Comparison of ENCODE assay signal across 8 cellular contexts in the genomic region with DNA sequence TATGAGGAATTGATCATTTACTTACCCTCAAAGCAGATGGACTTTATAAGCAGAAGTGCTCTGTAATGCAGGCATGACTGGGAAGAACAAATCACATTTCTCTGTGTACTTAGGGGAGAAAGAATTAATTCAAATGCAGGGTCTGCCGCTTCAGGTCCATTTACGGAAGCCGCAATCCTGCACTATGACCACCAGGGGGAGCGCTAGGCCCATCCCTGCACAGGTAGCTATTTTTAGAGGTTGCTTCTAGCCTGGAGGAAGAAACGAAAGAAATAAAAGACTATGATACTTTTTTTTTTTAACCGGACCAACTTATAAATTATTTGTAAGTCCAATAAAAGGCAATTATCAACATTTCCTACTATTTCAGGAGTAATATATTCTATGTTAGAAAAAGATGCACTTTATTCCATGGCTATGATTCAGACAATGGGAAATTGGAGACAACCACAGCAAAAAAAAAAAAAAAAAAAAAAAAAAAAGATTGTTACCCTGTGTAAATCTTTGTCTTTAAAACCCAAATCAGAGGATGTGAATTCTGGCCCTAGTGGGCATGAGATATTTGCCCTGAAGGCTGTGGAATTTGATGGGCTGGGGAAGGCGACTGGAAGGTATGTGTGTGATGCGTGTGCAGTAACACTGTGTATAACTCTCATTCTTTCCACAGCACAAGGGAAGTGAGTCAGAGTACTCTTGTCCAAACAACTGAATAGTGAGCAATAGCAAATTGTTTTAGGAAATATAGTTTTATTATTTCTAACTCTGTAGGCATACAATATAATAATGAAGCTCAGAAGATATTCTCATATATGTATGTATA. TPM values are rescaled to one million over a fixed set of nuclear protein-coding genes. Genes with fewer than 3 reads are reported as not detected.
A peak's percentile ranks its signal among the peaks of the same experiment; 100 is the strongest.
DNase-seq lines count a peak whose midpoint lies in the region; ATAC-seq, FAIRE-seq and TF ChIP-seq lines count a peak whose summit lies in the region.

No MANE protein-coding gene starts in this region.

- POLR2A ChIA-PET in endothelial cell of umbilical vein (lab: Charles Lee) = no interaction called here

- no peaks in the 10 kb centered on the region for H3K27me3 ChIP-seq in endothelial cell of umbilical vein (ENCODE audit: control insufficient read depth in 2 of 2, insufficient read depth in 2 of 2, low read length in 2 of 2)

- DNase-seq in AG08396 (ENCODE audit: low spot score) (peak; percentile 80), GM18507 (ENCODE audit: extremely low spot score, insufficient read length, low read depth) (peak; percentile 33), NOMO-1 (lab: John Stamatoyannopoulos, UW; ENCODE audit: unreplicated experiment in 2 of 2) (peak; percentile 11 to 59), endothelial cell of umbilical vein (ENCODE audit: low read depth, low spot score) (peak; percentile 87), myocyte (ENCODE audit: low read depth) (peak; percentile 83)
- peak; percentile 12 to 52 (median 18) for DNase-seq in activated CD8-positive, alpha-beta memory T cell treated with anti-CD3 and anti-CD28 coated beads for 48 hours (ENCODE audit: low read depth in 2 of 3, low spot score in 2 of 3)
- peak; percentile 78 for DNase-seq in stimulated activated CD8-positive, alpha-beta memory T cell treated with anti-CD3 and anti-CD28 coated beads, Interleukin-4, amount 100 ng/mL, for 48 hours

- H3K4me3 ChIP-seq in endothelial cell of umbilical vein (replicated peaks in 1 of 3; ENCODE audit: insufficient read depth in 1 of 3, low read depth in 1 of 3, low read length in 3 of 3) = no peak overlapping the region

- no peaks in the 10 kb centered on the region for H3K36me3 ChIP-seq in endothelial cell of umbilical vein (ENCODE audit: control insufficient read depth in 2 of 2, extremely low read depth in 1 of 2, insufficient read depth in 2 of 2, low read length in 2 of 2)

- peak overlapping the region; percentile 59 for H3K4me2 ChIP-seq in endothelial cell of umbilical vein (ENCODE audit: insufficient read depth, low read length)

- peak; percentile 83 for ATAC-seq in HG03280 (IDR thresholded peaks at IDR 0.05; ENCODE audit: unreplicated experiment)

- FAIRE-seq in GM18507 (lab: Jason Lieb, UNC) (peak; percentile 75), endothelial cell of umbilical vein (lab: Jason Lieb, UNC) (peak; percentile 84)

- TF ChIP-seq POLR2A in endothelial cell of umbilical vein (IDR thresholded peaks at IDR 0.05; ENCODE audit: low read depth, low read length) = no peak

- H3K27ac ChIP-seq in endothelial cell of umbilical vein (ENCODE audit: insufficient read depth, low read depth, low read length) = peak overlapping the region; percentile 53

- TF ChIP-seq CTCF in endothelial cell of umbilical vein (IDR thresholded peaks at IDR 0.05; ENCODE audit: extremely low read depth in 1 of 2, insufficient read depth in 1 of 2, low read depth in 1 of 2, low read length in 2 of 2) = peak; percentile 86 to 93

- H3K9ac ChIP-seq in endothelial cell of umbilical vein (replicated peaks; ENCODE audit: extremely low read depth, insufficient read depth, low read length) = no peak overlapping the region

- no peaks in the 10 kb centered on the region for H3K79me2 ChIP-seq in endothelial cell of umbilical vein (ENCODE audit: control insufficient read depth, insufficient read depth, low read length)

- H3K4me1 ChIP-seq in endothelial cell of umbilical vein (ENCODE audit: control insufficient read depth, extremely low read depth, insufficient read depth, low read length) = peaks cover 9% of the 10 kb centered on the region

- dilution Hi-C loops in endothelial cell of umbilical vein (cut with MboI; ENCODE audit: extremely low pct_ligation_motif_present, low sequenced_read_pairs) = no loop called here

- no TSS peak for BruUV-seq in endothelial cell of umbilical vein (replicated peaks; lab: Mats Ljungman, UMichigan)

- no peaks in the 10 kb centered on the region for H3K9me3 ChIP-seq in endothelial cell of umbilical vein (replicated peaks; ENCODE audit: control insufficient read depth, insufficient read depth, low read length)

- intact Hi-C loops in endothelial cell of umbilical vein (cut with micrococcal nuclease) = loop anchor here (1.0 to 10.0 kb wide), 6 partner anchors 136 to 1821 kb away; partner anchors contain the start of gene OMA1

- no peak overlapping the region for H2AFZ ChIP-seq in endothelial cell of umbilical vein (ENCODE audit: low read depth, low read length)

- CTCF ChIA-PET in endothelial cell of umbilical vein (lab: Charles Lee) = interaction anchor here (0.6 to 1.9 kb wide), 16 partner anchors 9 to 1820 kb away, joined by 3 to 20 read pairs (median 5); partner anchors contain the start of gene OMA1

- H3K9me1 ChIP-seq in endothelial cell of umbilical vein (replicated peaks; ENCODE audit: control insufficient read depth, extremely low read depth, insufficient read depth, low read length) = no peaks in the 10 kb centered on the region

- no peaks in the 10 kb centered on the region for H4K20me1 ChIP-seq in endothelial cell of umbilical vein (replicated peaks; ENCODE audit: control insufficient read depth, extremely low read depth, insufficient read depth, low read length)

TF ChIP-seq in endothelial cell of umbilical vein, 7 proteins besides CTCF, POLR2A, EP300 and RAD21:
- TF ChIP-seq POLR2AphosphoS5 (IDR thresholded peaks at IDR 0.05; ENCODE audit: insufficient read depth, low read depth, low read length) (peak; percentile 24), MYC (IDR thresholded peaks at IDR 0.05; ENCODE audit: low read depth, low read length) (no peak), JUN (IDR thresholded peaks at IDR 0.05; ENCODE audit: borderline replicate concordance, insufficient read depth, insufficient read length, low read depth) (peak; percentile 95), FOS (IDR thresholded peaks at IDR 0.05; ENCODE audit: borderline replicate concordance, insufficient read depth, low read length) (peak; percentile 81)

RNA-seq across cellular contexts. Expression of gene FYB2, which starts 12.9 kb away (rescaled TPM):
- not detected in 2 replicates for total RNA-seq in endothelial cell of umbilical vein
- polyA plus RNA-seq in endothelial cell of umbilical vein = not detected in 2 replicates
- polyA plus RNA-seq in endothelial cell of umbilical vein (2011; cell fraction: cytosol; rRNA removed) = not detected in 2 replicates
- polyA plus RNA-seq in endothelial cell of umbilical vein (2011; cell fraction: nucleus; rRNA removed) = not detected in 2 replicates
- polyA plus RNA-seq in endothelial cell of umbilical vein (2012) = not detected in 2 replicates
- polyA minus RNA-seq in endothelial cell of umbilical vein = not detected in 2 replicates
- polyA minus RNA-seq in endothelial cell of umbilical vein (2011; cell fraction: cytosol; rRNA and poly(A)+ RNA removed) = not detected
- polyA minus RNA-seq in endothelial cell of umbilical vein (2011; cell fraction: nucleus; rRNA and poly(A)+ RNA removed) = not detected in 2 replicates
- not detected in 2 replicates for total RNA-seq in myocyte
- not detected for polyA plus RNA-seq in myocyte (2012)

RNA-seq across cellular contexts. Expression of gene C8A, which starts 22.5 kb away (rescaled TPM):
- total RNA-seq in endothelial cell of umbilical vein (not detected in 2 replicates), myocyte (not detected in 2 replicates)
- polyA plus RNA-seq in endothelial cell of umbilical vein = not detected in 2 replicates
- polyA plus RNA-seq in endothelial cell of umbilical vein (2011; cell fraction: cytosol; rRNA removed) = not detected in 2 replicates
- not detected in 2 replicates for polyA plus RNA-seq in endothelial cell of umbilical vein (2011; cell fraction: nucleus; rRNA removed)
- not detected in 2 replicates for polyA plus RNA-seq in endothelial cell of umbilical vein (2012)
- not detected in 2 replicates for polyA minus RNA-seq in endothelial cell of umbilical vein
- polyA minus RNA-seq in endothelial cell of umbilical vein (2011; cell fraction: cytosol; rRNA and poly(A)+ RNA removed) = not detected
- polyA minus RNA-seq in endothelial cell of umbilical vein (2011; cell fraction: nucleus; rRNA and poly(A)+ RNA removed) = not detected in 2 replicates
- not detected for polyA plus RNA-seq in myocyte (2012)

Comparison
In these comparisons a context has a peak if more than half of its experiments do, and no peak if none do; other contexts are left out.
1. DNase-seq: peak in every context shown above with its lines; median percentile 87 in endothelial cell of umbilical vein; 83 in myocyte; 80 in AG08396; 78 in stimulated activated CD8-positive, alpha-beta memory T cell treated with anti-CD3 and anti-CD28 coated beads, Interleukin-4, amount 100 ng/mL, for 48 hours; 35 in NOMO-1; 33 in GM18507; 18 in activated CD8-positive, alpha-beta memory T cell treated with anti-CD3 and anti-CD28 coated beads for 48 hours.